In the genomic region with DNA sequence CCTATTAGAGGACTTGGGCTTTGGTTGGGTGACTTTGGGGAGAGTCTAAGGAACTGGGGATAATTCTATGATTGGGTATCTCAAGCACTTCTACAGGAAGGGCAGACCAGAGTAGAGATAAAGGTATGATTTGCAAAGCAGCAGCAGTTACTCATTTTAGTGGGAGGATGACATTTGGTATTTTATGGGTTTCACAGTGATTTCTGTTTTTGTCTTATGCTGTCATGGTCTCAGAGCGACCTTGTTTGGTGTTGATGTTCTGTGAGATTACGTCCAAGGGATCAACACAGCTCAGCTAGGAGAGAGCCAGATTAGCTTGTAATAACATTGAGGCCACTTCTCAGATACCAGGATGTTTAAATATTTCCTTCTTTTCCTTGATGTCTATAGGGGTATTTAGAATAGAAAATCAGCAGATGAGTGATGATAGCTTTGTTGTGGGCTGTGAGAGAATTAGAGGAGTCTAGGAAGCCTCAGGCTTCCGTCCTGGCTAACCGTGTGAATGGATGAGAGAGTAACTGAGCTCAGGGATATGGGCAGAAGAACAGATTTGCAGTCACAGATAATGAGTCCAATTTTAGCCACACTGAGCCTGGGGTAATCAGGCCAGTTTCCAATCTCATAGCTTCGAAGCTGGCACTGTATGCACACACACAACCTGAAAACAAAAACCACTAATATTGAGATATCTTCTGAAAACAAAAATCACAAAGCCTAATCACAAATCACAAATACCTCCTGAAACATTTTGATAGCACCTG, we compare ENCODE assay signal across 26 cellular contexts. TPM values are rescaled to one million over a fixed set of nuclear protein-coding genes. Genes with fewer than 3 reads are reported as not detected.
DNase-seq lines count a peak whose midpoint lies in the region; ATAC-seq and TF ChIP-seq lines count a peak whose summit lies in the region.
"Had no signal": no experiment of that assay in that cellular context is flagged by ENCODE, and none has a peak within 500 bp of the region (broad histone marks: within the 10 kb centered on the region; RNA-seq: fewer than 3 reads in every experiment).

No MANE protein-coding gene starts in this region.

- H3K4me2 ChIP-seq in smooth muscle cell: peak overlapping the region; percentile 36
- H3K4me2 ChIP-seq: KMS-11 had no signal

- H3K9me3 ChIP-seq in heart right ventricle: no peaks in the 10 kb centered on the region
- H3K9me3 ChIP-seq in WERI-Rb-1 (ENCODE audit: severe bottlenecking): no peaks in the 10 kb centered on the region
- no peaks in the 10 kb centered on the region for H3K9me3 ChIP-seq in smooth muscle cell (replicated peaks; ENCODE audit: low read depth)
- H3K9me3 ChIP-seq: body of pancreas, colonic mucosa, heart left ventricle, tibial artery had no signal

- H3K27ac ChIP-seq in heart right ventricle (peak overlapping the region in 3 of 10 donors; percentile 44 to 68 (median 51)), WERI-Rb-1 (no peak overlapping the region), smooth muscle cell (ENCODE audit: low read depth) (peak overlapping the region; percentile 1)
- H3K27ac ChIP-seq: body of pancreas, colonic mucosa, foreskin keratinocyte, KMS-11, tibial artery had no signal

- 48 to 53% methylated on average over 5 of the region's 5 CpGs for WGBS in heart right ventricle, 2 donors
- WGBS in smooth muscle cell (ENCODE audit: low lambda C conversion rate): 12% methylated on average over 5 of the region's 5 CpGs

- intact Hi-C loops in Right ventricle myocardium inferior (cut with DNase I) (loop anchor here (5.0 kb wide), 3 partner anchors 33 to 72 kb away; partner anchors contain the start of gene B4GALT6), heart right ventricle (cut with DNase I) (loop anchor here in 2 of 10 donors (5.0 to 10.0 kb wide), 2 partner anchors 38 to 75 kb away; partner anchors contain the start of gene B4GALT6 (in 1 of the 2)), left cardiac atrium (cut with DNase I) (no loop called here)

- H3K4me3 ChIP-seq in heart right ventricle: no peak overlapping the region
- no peak overlapping the region for H3K4me3 ChIP-seq in WERI-Rb-1 (ENCODE audit: low read depth, low read length)
- H3K4me3 ChIP-seq in smooth muscle cell: no peak overlapping the region
- H3K4me3 ChIP-seq: body of pancreas, colonic mucosa, heart left ventricle, tibial artery had no signal

- H3K36me3 ChIP-seq in heart right ventricle: no peaks in the 10 kb centered on the region
- H3K36me3 ChIP-seq in WERI-Rb-1: no peaks in the 10 kb centered on the region
- H3K36me3 ChIP-seq in smooth muscle cell (ENCODE audit: low read depth): no peaks in the 10 kb centered on the region
- H3K36me3 ChIP-seq: colonic mucosa, heart left ventricle, tibial artery had no signal

- TF ChIP-seq CTCF in heart right ventricle (IDR thresholded peaks at IDR 0.05) (no peak), WERI-Rb-1 (IDR thresholded peaks at IDR 0.05; ENCODE audit: low read depth, low read length) (no peak), smooth muscle cell (IDR thresholded peaks at IDR 0.05; ENCODE audit: borderline replicate concordance, insufficient read depth, poor library complexity, severe bottlenecking) (no peak)

- H3F3A ChIP-seq in smooth muscle cell (ENCODE audit: low read depth): no peaks in the 10 kb centered on the region

- ATAC-seq in Right ventricle myocardium inferior (peak; percentile 40), heart right ventricle (no peak), left cardiac atrium (peak; percentile 23 to 53), HG02973 (IDR thresholded peaks at IDR 0.05; ENCODE audit: unreplicated experiment) (no peak), HG03520 (IDR thresholded peaks at IDR 0.05; ENCODE audit: unreplicated experiment) (no peak)
- ATAC-seq: effector memory CD8-positive, alpha-beta T cell had no signal

- H4K20me1 ChIP-seq in smooth muscle cell (ENCODE audit: low read depth): no peaks in the 10 kb centered on the region

- no peak overlapping the region for H3K9ac ChIP-seq in smooth muscle cell (ENCODE audit: low read depth)
- H3K9ac ChIP-seq: KMS-11 had no signal

- in situ Hi-C loops in ACHN (cut with HindIII; ENCODE audit: low pct_ligation_motif_present, low pct_unique_long_range_greater_than_20kb, low sequenced_read_pairs): no loop called here

- H3K27me3 ChIP-seq in heart right ventricle (no peaks in the 10 kb centered on the region), WERI-Rb-1 (ENCODE audit: insufficient read depth, low read depth, severe bottlenecking) (no peaks in the 10 kb centered on the region), smooth muscle cell (ENCODE audit: low read depth) (no peaks in the 10 kb centered on the region)
- H3K27me3 ChIP-seq: body of pancreas, colonic mucosa, foreskin keratinocyte, heart left ventricle, tibial artery had no signal

- peaks cover 0 to 19% (median 6%) of the 10 kb centered on the region in 9 donors for H3K4me1 ChIP-seq in heart right ventricle
- peaks cover 7% of the 10 kb centered on the region for H3K4me1 ChIP-seq in smooth muscle cell (ENCODE audit: low read depth)
- H3K4me1 ChIP-seq: colonic mucosa, foreskin keratinocyte, tibial artery had no signal

- no peaks in the 10 kb centered on the region for H3K79me2 ChIP-seq in smooth muscle cell (ENCODE audit: low read depth)

- DNase-seq in Right ventricle myocardium inferior (ENCODE audit: missing footprints) (no peak), heart right ventricle (no peak), WERI-Rb-1 (peak; percentile 17), left cardiac atrium (no peak), smooth muscle cell (lab: John Stamatoyannopoulos, UW; ENCODE audit: unreplicated experiment) (no peak), ACHN (no peak)
- DNase-seq: activated CD8-positive, alpha-beta memory T cell treated with anti-CD3 and anti-CD28 coated beads for 24 hours; AML-193; DND-41; effector memory CD8-positive, alpha-beta T cell; foreskin keratinocyte; NCI-H2029 treated with DMSO at 0.1 percent for 48 hours; NCI-H748 treated with DMSO at 0.1 percent for 48 hours; nucleus accumbens; stimulated activated CD4-positive, alpha-beta T cell treated with anti-CD3 and anti-CD28 coated beads, Interleukin-1b, Interleukin-23, amount 100 ng/mL, for 48 hours; tibial artery had no signal

- H2AFZ ChIP-seq in smooth muscle cell (ENCODE audit: low read depth): no peak overlapping the region

RNA-seq across cellular contexts. Expression of gene TTR, which starts 18.4 kb away (rescaled TPM):
- total RNA-seq in Right ventricle myocardium inferior (not detected), heart right ventricle (1 to 10 TPM in 1 of 10 donors, not detected in 9; 1.6 TPM), left cardiac atrium (under 1 TPM in 1 of 2 donors, not detected in 1; 0.34 TPM), smooth muscle cell (not detected in 2 replicates)
- polyA plus RNA-seq in heart right ventricle (under 1 TPM in 1 of 2 donors, not detected in 1; 0.46 TPM), smooth muscle cell (2.1 and 2.6 TPM in 2 replicates)
- total RNA-seq: A172; foreskin keratinocyte; heart left ventricle; myocyte; renal cortical epithelial cell; T-helper 2 cell treated with Interferon-gamma antibody and Interleukin-4, amounts not matched to agents 100 ng/mL and 5 ng/mL, for 36 hours had no signal
- polyA plus RNA-seq: foreskin keratinocyte had no signal

Comparison
In these comparisons a context has a peak if more than half of its experiments do, and no peak if none do; other contexts are left out.
1. ATAC-seq: peak in Right ventricle myocardium inferior (single experiment) and left cardiac atrium (2 of 2); none in heart right ventricle (0 of 8), HG02973 (single experiment) and HG03520 (single experiment).